ENCODE assay signal across 15 cellular contexts in the genomic region with DNA sequence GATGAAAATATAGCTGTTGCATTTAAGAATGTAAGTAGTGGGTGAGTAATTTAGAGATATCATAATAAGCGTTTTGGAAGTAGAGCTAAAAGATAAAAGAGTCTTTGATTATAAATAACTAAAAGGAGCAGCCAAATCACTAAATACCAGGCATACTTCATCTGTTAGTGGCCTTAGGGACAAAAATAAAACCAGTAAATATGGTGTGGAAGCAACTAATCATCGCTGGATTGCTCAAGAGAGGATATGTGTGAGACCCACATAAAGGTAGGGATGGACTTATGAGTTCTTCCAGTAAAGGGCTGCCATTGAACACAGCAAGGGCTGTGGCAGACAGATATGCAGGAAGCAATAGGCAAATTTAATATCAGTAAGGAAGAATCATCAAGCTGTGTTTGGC.
A peak's percentile ranks its signal among the peaks of the same experiment; 100 is the strongest.
DNase-seq lines count a peak whose midpoint lies in the region; ATAC-seq and TF ChIP-seq lines count a peak whose summit lies in the region.
"Had no signal": no experiment of that assay in that cellular context is flagged by ENCODE, and none has a peak within 500 bp of the region (broad histone marks: within the 10 kb centered on the region; RNA-seq: fewer than 3 reads in every experiment).

No MANE protein-coding gene starts in this region.

- H3K4me3 ChIP-seq in body of pancreas (no peak overlapping the region), smooth muscle cell (no peak overlapping the region)
- H3K4me3 ChIP-seq: A549 had no signal

- no peaks in the 10 kb centered on the region for H3K27me3 ChIP-seq in body of pancreas
- no peaks in the 10 kb centered on the region for H3K27me3 ChIP-seq in smooth muscle cell (ENCODE audit: low read depth)
- H3K27me3 ChIP-seq: BE2C had no signal

- ATAC-seq in body of pancreas: peak; percentile 12
- peak; percentile 76 for ATAC-seq in left ventricle myocardium superior
- no peak for ATAC-seq in HG03469 (IDR thresholded peaks at IDR 0.05; ENCODE audit: unreplicated experiment)
- ATAC-seq: A549 had no signal

- 28 to 42% methylated on average over 2 of the region's 2 CpGs for WGBS in body of pancreas, 2 donors
- WGBS in smooth muscle cell (ENCODE audit: low lambda C conversion rate): 27% methylated on average over 2 of the region's 2 CpGs

- H3K27ac ChIP-seq in body of pancreas: no peak overlapping the region
- no peak overlapping the region for H3K27ac ChIP-seq in smooth muscle cell (ENCODE audit: low read depth)
- H3K27ac ChIP-seq: A549, C4-2B had no signal

- H3K4me2 ChIP-seq in smooth muscle cell: peak overlapping the region; percentile 19
- H3K4me2 ChIP-seq: A549 had no signal

- TF ChIP-seq CTCF in body of pancreas (IDR thresholded peaks at IDR 0.05) (no peak), smooth muscle cell (IDR thresholded peaks at IDR 0.05; ENCODE audit: borderline replicate concordance, insufficient read depth, poor library complexity, severe bottlenecking) (no peak)

- H4K20me1 ChIP-seq in smooth muscle cell (ENCODE audit: low read depth): no peaks in the 10 kb centered on the region

- H3K9me3 ChIP-seq in body of pancreas (no peaks in the 10 kb centered on the region), smooth muscle cell (replicated peaks; ENCODE audit: low read depth) (no peaks in the 10 kb centered on the region)
- H3K9me3 ChIP-seq: A549, BE2C had no signal

- TF ChIP-seq POLR2A in body of pancreas (IDR thresholded peaks at IDR 0.05): no peak

- DNase-seq in body of pancreas (no peak), foreskin melanocyte (peak; percentile 53), left ventricle myocardium superior (no peak), smooth muscle cell (lab: John Stamatoyannopoulos, UW; ENCODE audit: unreplicated experiment) (no peak), amniotic stem cell (lab: John Stamatoyannopoulos, UW) (no peak)
- DNase-seq: BE2C; CD4-positive, alpha-beta memory T cell; COR-L47; DND-41; GDM1; HCEC 1CT; HFFc6 had no signal

- intact Hi-C loops in body of pancreas (cut with DNase I) (no loop called here), left ventricle myocardium superior (cut with micrococcal nuclease) (no loop called here)

- no peaks in the 10 kb centered on the region for H3K36me3 ChIP-seq in body of pancreas (replicated peaks in 1 of 2; ENCODE audit: insufficient read depth in 1 of 2, low read depth in 2 of 2)
- no peaks in the 10 kb centered on the region for H3K36me3 ChIP-seq in smooth muscle cell (ENCODE audit: low read depth)
- H3K36me3 ChIP-seq: BE2C had no signal

- peaks cover 5% of the 10 kb centered on the region for H3K4me1 ChIP-seq in body of pancreas
- H3K4me1 ChIP-seq in smooth muscle cell (ENCODE audit: low read depth): peaks cover 9% of the 10 kb centered on the region
- H3K4me1 ChIP-seq: A549, BE2C had no signal

- H2AFZ ChIP-seq in smooth muscle cell (ENCODE audit: low read depth): no peak overlapping the region

- H3K9ac ChIP-seq in smooth muscle cell (ENCODE audit: low read depth): no peak overlapping the region

- H3K79me2 ChIP-seq in smooth muscle cell (ENCODE audit: low read depth): no peaks in the 10 kb centered on the region

- H3F3A ChIP-seq in smooth muscle cell (ENCODE audit: low read depth): no peaks in the 10 kb centered on the region
